8 cellular contexts compared by ENCODE assay signal in genomic region chr12:123602651-123603195, GRCh38. TPM values are rescaled to one million over a fixed set of nuclear protein-coding genes. Genes with fewer than 3 reads are reported as not detected.
DNase-seq lines count a peak whose midpoint lies in the region; ATAC-seq and TF ChIP-seq lines count a peak whose summit lies in the region.

No MANE protein-coding gene starts in this region.

- H3K4me1 Mint-ChIP-seq in H9 (peaks cover 9 to 12% of the 10 kb centered on the region in 2 experiments), WTC11 (peaks cover 11% of the 10 kb centered on the region)

- H3K79me2 ChIP-seq in H9 (ENCODE audit: insufficient read depth, low read length) = peaks cover 23% of the 10 kb centered on the region; the same call in 1 of the 2 replicates

- H4K20me1 ChIP-seq in H9 (ENCODE audit: control insufficient read depth, insufficient read depth, insufficient read length) = peaks cover 3% of the 10 kb centered on the region

- H3K27me3 Mint-ChIP-seq in H9 (ENCODE audit: low read depth) = no peaks in the 10 kb centered on the region
- H3K27me3 Mint-ChIP-seq in WTC11 (ENCODE audit: low read depth) = no peaks in the 10 kb centered on the region

- H2BK12ac ChIP-seq in H9 (ENCODE audit: insufficient read length, low read depth, low read length) = no peak overlapping the region

- no peak overlapping the region for H2AFZ ChIP-seq in H9 (ENCODE audit: low read length)

- no peak overlapping the region for H4K5ac ChIP-seq in H9 (ENCODE audit: insufficient read length, low read depth, low read length)

- H3K9me3 ChIP-seq in H9 (ENCODE audit: control insufficient read depth, low read depth, low read length) (no peaks in the 10 kb centered on the region), skeletal muscle tissue (ENCODE audit: control insufficient read depth in 3 of 3, low read length in 3 of 3) (no peaks in the 10 kb centered on the region)

- WGBS in H9 (ENCODE audit: extremely low coverage, insufficient read length, low lambda C conversion rate) = no CpG with 5 or more reads among the region's 7 CpGs

- H3K27ac ChIP-seq in H9 (ENCODE audit: insufficient read length, low read depth, low read length) (no peak overlapping the region), skeletal muscle tissue (ENCODE audit: low read depth, low read length) (peak overlapping the region; percentile 88)

- no peak overlapping the region for H3K4ac ChIP-seq in H9 (ENCODE audit: low read depth, low read length)

- no peaks in the 10 kb centered on the region for H3K27me3 ChIP-seq in H9 (ENCODE audit: insufficient read depth, low read length)
- no peaks in the 10 kb centered on the region for H3K27me3 ChIP-seq in skeletal muscle tissue (ENCODE audit: control insufficient read depth in 3 of 3, insufficient read depth in 3 of 3, low read length in 3 of 3)

- no peak overlapping the region for H3K14ac ChIP-seq in H9 (ENCODE audit: insufficient read depth, low read length)

- H3K36me3 ChIP-seq in skeletal muscle tissue (ENCODE audit: control insufficient read depth in 3 of 3, insufficient read depth in 3 of 3, low read length in 3 of 3) = peaks cover 22 to 32% (median 28%) of the 10 kb centered on the region in 3 donors

- peak overlapping the region; percentile 100 for H3K4me3 ChIP-seq in AG04449 (ENCODE audit: low read depth, low read length)
- peak overlapping the region; percentile 96 to 100 (median 99) for H3K4me3 ChIP-seq in skeletal muscle tissue (ENCODE audit: low read length in 3 of 3)

- H3K36me3 Mint-ChIP-seq in H9 (ENCODE audit: insufficient read depth in 1 of 3, low read depth in 3 of 3) (peaks cover 28 to 46% (median 44%) of the 10 kb centered on the region in 3 experiments; a peak in 6 of 7 replicates), WTC11 (peaks cover 33% of the 10 kb centered on the region)

- H4K8ac ChIP-seq in H9 (replicated peaks; ENCODE audit: insufficient read length, low read depth, low read length) = no peak overlapping the region

- H2AK5ac ChIP-seq in H9 (ENCODE audit: insufficient read length, low read length) = no peak overlapping the region

- no peak overlapping the region for H3K18ac ChIP-seq in H9 (ENCODE audit: insufficient read length, low read depth, low read length)

- peaks cover 9% of the 10 kb centered on the region for H3K23me2 ChIP-seq in H9 (ENCODE audit: insufficient read length, low read depth, low read length, poor library complexity, severe bottlenecking)

- peak overlapping the region; percentile 90 for H3K9ac ChIP-seq in H9 (ENCODE audit: extremely low read depth, insufficient read length, low read length)
- peak overlapping the region; percentile 98 to 99 (median 98) for H3K9ac ChIP-seq in skeletal muscle tissue (ENCODE audit: low read depth in 1 of 3, low read length in 3 of 3)

- H3K4me3 Mint-ChIP-seq in H9 (peak overlapping the region; percentile 85 to 87), WTC11 (peak overlapping the region; percentile 83)

- TF ChIP-seq CTCF in AG04449 (IDR thresholded peaks at IDR 0.05; ENCODE audit: insufficient read depth, low read length, missing control alignments) (no peak), H9 (conservative IDR thresholded peaks at IDR 0.05) (no peak), WTC11 (IDR thresholded peaks at IDR 0.05) (no peak)

- H3K9me3 Mint-ChIP-seq in H9 (no peaks in the 10 kb centered on the region), WTC11 (no peaks in the 10 kb centered on the region)

- H2BK15ac ChIP-seq in H9 (ENCODE audit: low read depth, low read length) = no peak overlapping the region

- H3K23ac ChIP-seq in H9 (ENCODE audit: insufficient read length, low read depth, low read length) = no peak overlapping the region

- H3K56ac ChIP-seq in H9 (ENCODE audit: insufficient read length, low read depth, low read length) = no peak overlapping the region

- H2BK120ac ChIP-seq in H9 (ENCODE audit: low read depth, low read length, poor library complexity, severe bottlenecking) = no peak overlapping the region

- H2BK20ac ChIP-seq in H9 (ENCODE audit: low read depth, low read length, poor library complexity, severe bottlenecking) = no peak overlapping the region

- H3T11ph ChIP-seq in H9 (ENCODE audit: low read length) = no peak overlapping the region

- POLR2A ChIA-PET in AG04449 (lab: Yijun Ruan, JAX) (interaction anchor here (0.9 to 1.2 kb wide), 2 partner anchors 18 to 237 kb away, joined by 3 read pairs; partner anchors contain the start of gene TMED2), WTC11 (lab: Charles Lee) (interaction anchor here (1.3 to 1.4 kb wide), 2 partner anchors 31 to 110 kb away, joined by 3 to 5 read pairs; partner anchors contain the start of gene ATP6V0A2)

- H3K27ac Mint-ChIP-seq in H9 = peak overlapping the region; percentile 22 to 93 (median 77)
- peak overlapping the region; percentile 55 for H3K27ac Mint-ChIP-seq in WTC11

- no peaks in the 10 kb centered on the region; the same call in 1 of the 2 replicates for H3K4me1 ChIP-seq in H9 (ENCODE audit: insufficient read depth, low read length)
- peaks cover 19 to 29% (median 20%) of the 10 kb centered on the region in 3 donors for H3K4me1 ChIP-seq in skeletal muscle tissue (ENCODE audit: control insufficient read depth in 3 of 3, insufficient read depth in 3 of 3, low read length in 3 of 3)

- CTCF ChIA-PET in AG04449 (lab: Yijun Ruan, JAX) = interaction anchor here (1.1 to 1.7 kb wide), 3 partner anchors 9 to 16 kb away, joined by 3 to 5 read pairs (median 3); no protein-coding TSS in a partner anchor
- CTCF ChIA-PET in WTC11 (lab: Charles Lee) = interaction anchor here (0.6 to 1.5 kb wide), 3 partner anchors 16 to 1147 kb away, joined by 3 to 4 read pairs (median 3); no protein-coding TSS in a partner anchor

- H3K4me2 ChIP-seq in H9 (ENCODE audit: insufficient read depth, insufficient read length, low read length) = peak overlapping the region; percentile 90

- peaks cover 3% of the 10 kb centered on the region for H3K79me1 ChIP-seq in H9 (ENCODE audit: insufficient read depth, low read depth, low read length, poor library complexity, severe bottlenecking)

- no peak overlapping the region for H2BK5ac ChIP-seq in H9 (ENCODE audit: insufficient read length, low read length)

- DNase-seq in AG04449 (ENCODE audit: low read depth, low spot score) (no peak), H9 (no peak), WTC11 (ENCODE audit: low spot score) (no peak), foreskin melanocyte (peak; percentile 74), NCI-H524 (lab: John Stamatoyannopoulos, UW) (no peak)

- H4K91ac ChIP-seq in H9 (ENCODE audit: insufficient read length, low read depth, low read length) = no peak overlapping the region

- ATAC-seq in WTC11 (no peak), HG03432 (IDR thresholded peaks at IDR 0.05; ENCODE audit: unreplicated experiment) (no peak), HG02885 (IDR thresholded peaks at IDR 0.05; ENCODE audit: poor library complexity, unreplicated experiment) (no peak)

TF ChIP-seq in WTC11, 78 proteins besides CTCF, POLR2A, EP300 and RAD21 (continues in another document):
- TF ChIP-seq JAZF1 (CRISPR knock-in tag; IDR thresholded peaks at IDR 0.05) (no peak), CBFB (CRISPR knock-in tag; IDR thresholded peaks at IDR 0.05; ENCODE audit: low read depth) (no peak), IRF2 (CRISPR knock-in tag; IDR thresholded peaks at IDR 0.05; ENCODE audit: borderline replicate concordance, low read depth) (no peak), ATF1 (CRISPR knock-in tag; IDR thresholded peaks at IDR 0.05) (no peak), SOX15 (CRISPR knock-in tag; IDR thresholded peaks at IDR 0.05) (no peak), SMAD3 (CRISPR knock-in tag; IDR thresholded peaks at IDR 0.05; ENCODE audit: borderline replicate concordance) (no peak)
- TF ChIP-seq, protein P1, sequence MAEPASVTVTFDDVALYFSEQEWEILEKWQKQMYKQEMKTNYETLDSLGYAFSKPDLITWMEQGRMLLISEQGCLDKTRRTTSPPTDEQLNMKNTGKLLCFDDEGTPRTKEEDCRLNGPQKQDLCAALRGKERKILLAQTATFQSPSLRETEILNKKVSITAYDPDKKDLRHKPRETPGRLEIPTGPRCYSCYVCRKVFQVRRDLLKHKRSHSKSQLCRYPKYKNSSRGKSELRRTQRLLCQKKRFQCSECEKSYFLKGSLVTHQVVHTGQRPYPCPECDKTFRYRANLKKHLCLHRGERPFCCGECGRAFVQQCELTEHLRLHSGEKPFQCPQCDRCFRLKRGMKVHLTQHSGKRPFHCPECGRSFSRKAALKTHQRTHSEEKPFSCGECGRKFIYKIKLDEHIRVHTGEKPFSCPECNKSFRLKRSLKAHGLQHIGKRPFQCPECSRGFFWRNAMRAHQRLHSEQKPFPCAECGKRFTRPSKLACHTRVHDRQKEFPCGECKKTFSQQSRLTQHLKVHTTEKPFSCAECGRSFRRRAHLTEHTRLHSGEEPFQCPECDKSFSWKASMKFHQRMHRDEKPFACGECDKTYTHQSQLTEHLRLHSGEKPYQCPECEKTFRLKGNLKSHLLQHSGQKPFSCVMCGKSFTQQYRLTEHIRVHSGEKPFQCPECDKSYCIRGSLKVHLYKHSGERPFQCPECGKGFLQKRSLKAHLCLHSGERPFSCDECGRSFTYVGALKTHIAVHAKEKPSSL (CRISPR knock-in tag; conservative IDR thresholded peaks at IDR 0.05) = no peak
- TF ChIP-seq, protein P2, sequence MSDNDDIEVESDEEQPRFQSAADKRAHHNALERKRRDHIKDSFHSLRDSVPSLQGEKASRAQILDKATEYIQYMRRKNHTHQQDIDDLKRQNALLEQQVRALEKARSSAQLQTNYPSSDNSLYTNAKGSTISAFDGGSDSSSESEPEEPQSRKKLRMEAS (CRISPR knock-in tag; IDR thresholded peaks at IDR 0.05) = no peak

RNA-seq across cellular contexts. Expression of gene DDX55, which starts 0.8 kb away (rescaled TPM):
- total RNA-seq in H9 (2021) = 47.1 and 51.7 TPM in 2 replicates
- 35.0 to 45.5 TPM (median 44.2 TPM) in 3 replicates for total RNA-seq in WTC11 (2021)
- 12.5 TPM for total RNA-seq in skeletal muscle tissue

RNA-seq across cellular contexts. Expression of gene TMED2, which starts 18.4 kb away (rescaled TPM):
- 204 and 205 TPM in 2 replicates for total RNA-seq in H9 (2021)
- 189 to 224 TPM (median 197 TPM) in 3 replicates for total RNA-seq in WTC11 (2021)
- total RNA-seq in skeletal muscle tissue = 224 TPM

RNA-seq across cellular contexts. Expression of gene EIF2B1, which starts 30.8 kb away (rescaled TPM):
- total RNA-seq in H9 (2021) (55.7 and 59.8 TPM in 2 replicates), WTC11 (2021) (42.9 to 48.3 TPM (median 46.5 TPM) in 3 replicates), skeletal muscle tissue (34.4 TPM)

RNA-seq across cellular contexts. Expression of gene GTF2H3, which starts 30.9 kb away (rescaled TPM):
- total RNA-seq in H9 (2021) (39.2 and 41.0 TPM in 2 replicates), WTC11 (2021) (31.6 to 35.9 TPM (median 35.8 TPM) in 3 replicates), skeletal muscle tissue (14.6 TPM)
